ENCODE assay signal across 16 cellular contexts in genomic region chr11:124946735-124947141, GRCh38. TPM values are rescaled to one million over a fixed set of nuclear protein-coding genes. Genes with fewer than 3 reads are reported as not detected.
DNase-seq lines count a peak whose midpoint lies in the region; ATAC-seq and TF ChIP-seq lines count a peak whose summit lies in the region.
"Had no signal": no experiment of that assay in that cellular context is flagged by ENCODE, and none has a peak within 500 bp of the region (broad histone marks: within the 10 kb centered on the region; RNA-seq: fewer than 3 reads in every experiment).

No MANE protein-coding gene starts in this region.

- in situ Hi-C loops in GM23248 (cut with MboI) (no loop called here), transverse colon (cut with MboI; ENCODE audit: low pct_ligation_motif_present in 1 of 4, low pct_unique_long_range_greater_than_20kb in 1 of 4, low sequenced_read_pairs in 3 of 4) (no loop called here)

- H3K9me3 ChIP-seq in GM23248 (ENCODE audit: low read depth) (no peaks in the 10 kb centered on the region), BE2C (no peaks in the 10 kb centered on the region), transverse colon (no peaks in the 10 kb centered on the region)
- H3K9me3 ChIP-seq: SJCRH30 had no signal

- H3K9ac ChIP-seq in GM23248: no peak overlapping the region

- peak overlapping the region; percentile 42; the same call in 1 of the 2 replicates for H2AFZ ChIP-seq in GM23248

- TF ChIP-seq CTCF in fibroblast of villous mesenchyme (IDR thresholded peaks at IDR 0.05; ENCODE audit: insufficient read depth, low read depth, low read length) (no peak), BE2C (IDR thresholded peaks at IDR 0.05; ENCODE audit: low read depth, low read length) (no peak), transverse colon (IDR thresholded peaks at IDR 0.05) (no peak)

- H3K27ac ChIP-seq in GM23248 (peak overlapping the region; percentile 7; the same call in 1 of the 2 replicates), transverse colon (no peak overlapping the region)
- H3K27ac ChIP-seq: SJCRH30 had no signal

- intact Hi-C loops in transverse colon (cut with DNase I; ENCODE audit: low total_unique reads): no loop called here

- H3K9me2 ChIP-seq in GM23248 (ENCODE audit: insufficient read depth): no peaks in the 10 kb centered on the region

- H3K4me3 ChIP-seq in GM23248 (no peak overlapping the region), fibroblast of villous mesenchyme (ENCODE audit: low read depth, low read length) (no peak overlapping the region), BE2C (ENCODE audit: low read depth, low read length) (no peak overlapping the region), transverse colon (no peak overlapping the region)
- H3K4me3 ChIP-seq: SJCRH30 had no signal

- H3K4me1 Mint-ChIP-seq in stimulated activated naive B cell treated with anti-CD40 and anti-IgM and Interleukin-4, amounts not matched to agents 10 μg/mL and 1 μg/mL and 100 μg/mL, for 72 hours: no peaks in the 10 kb centered on the region

- H3K4me2 ChIP-seq in GM23248 (ENCODE audit: unreplicated experiment): no peak overlapping the region

- peaks cover 9 to 12% of the 10 kb centered on the region in 2 donors for H3K9me3 Mint-ChIP-seq in stimulated activated naive B cell treated with anti-CD40 and anti-IgM and Interleukin-4, amounts not matched to agents 10 μg/mL and 1 μg/mL and 100 μg/mL, for 72 hours

- WGBS in GM23248 (ENCODE audit: low coverage in 1 of 2, low lambda C conversion rate in 2 of 2, missing lambda C conversion rate in 2 of 2), 2 experiments: 38 to 42% methylated on average over 2 of the region's 2 CpGs
- WGBS in transverse colon (ENCODE audit: low coverage in 1 of 2), 2 donors: 46% methylated on average over 2 of the region's 2 CpGs; no CpG with 5 or more reads in 1 of the 2 donors

- H3K27me3 ChIP-seq in GM23248 (replicated peaks; ENCODE audit: insufficient read depth): no peaks in the 10 kb centered on the region
- H3K27me3 ChIP-seq in BE2C: peaks cover 22% of the 10 kb centered on the region
- H3K27me3 ChIP-seq in transverse colon: peaks cover 15% of the 10 kb centered on the region
- H3K27me3 ChIP-seq: SJCRH30 had no signal

- no peak for TF ChIP-seq EP300 in transverse colon (IDR thresholded peaks at IDR 0.05; ENCODE audit: low read depth)

- no peaks in the 10 kb centered on the region for H3K36me3 ChIP-seq in GM23248 (ENCODE audit: low read depth)
- H3K36me3 ChIP-seq in BE2C: no peaks in the 10 kb centered on the region
- H3K36me3 ChIP-seq in transverse colon: no peaks in the 10 kb centered on the region
- H3K36me3 ChIP-seq: SJCRH30 had no signal

- no peaks in the 10 kb centered on the region for H4K20me1 ChIP-seq in GM23248 (ENCODE audit: insufficient read depth)

- no peak for TF ChIP-seq POLR2A in transverse colon (IDR thresholded peaks at IDR 0.05)

- no peak overlapping the region for H3K27ac Mint-ChIP-seq in stimulated activated naive B cell treated with anti-CD40 and anti-IgM and Interleukin-4, amounts not matched to agents 10 μg/mL and 1 μg/mL and 100 μg/mL, for 72 hours
- H3K27ac Mint-ChIP-seq: activated naive CD4-positive, alpha-beta T cell treated with anti-CD3 and anti-CD28 coated beads, Interleukin-2, amount 50 U/mL, for 72 hours; natural killer cell treated with Interleukin-12 subunit alpha and Interleukin-12 subunit beta and Interleukin-15 and Interleukin-18, amount 100 ng/mL, for 72 hours had no signal

- ATAC-seq in stimulated activated naive B cell treated with anti-CD40 and anti-IgM and Interleukin-4, amounts not matched to agents 10 μg/mL and 1 μg/mL and 100 μg/mL, for 72 hours (replicated peaks): no peak
- ATAC-seq: activated naive CD4-positive, alpha-beta T cell treated with anti-CD3 and anti-CD28 coated beads, Interleukin-2, amount 50 U/mL, for 72 hours; natural killer cell treated with Interleukin-12 subunit alpha and Interleukin-12 subunit beta and Interleukin-15 and Interleukin-18, amount 100 ng/mL, for 72 hours had no signal

- H3F3A ChIP-seq in GM23248 (ENCODE audit: insufficient read depth): peaks cover 8% of the 10 kb centered on the region

- peaks cover 30% of the 10 kb centered on the region in 2 donors for H3K27me3 Mint-ChIP-seq in stimulated activated naive B cell treated with anti-CD40 and anti-IgM and Interleukin-4, amounts not matched to agents 10 μg/mL and 1 μg/mL and 100 μg/mL, for 72 hours
- H3K27me3 Mint-ChIP-seq: natural killer cell treated with Interleukin-12 subunit alpha and Interleukin-12 subunit beta and Interleukin-15 and Interleukin-18, amount 100 ng/mL, for 72 hours had no signal

- H3K36me3 Mint-ChIP-seq in stimulated activated naive B cell treated with anti-CD40 and anti-IgM and Interleukin-4, amounts not matched to agents 10 μg/mL and 1 μg/mL and 100 μg/mL, for 72 hours: peaks cover 0 to 7% of the 10 kb centered on the region in 2 donors

- H3K4me1 ChIP-seq in GM23248 (ENCODE audit: insufficient read depth) (peaks cover 9% of the 10 kb centered on the region; the same call in 1 of the 2 replicates), BE2C (no peaks in the 10 kb centered on the region), transverse colon (no peaks in the 10 kb centered on the region)
- H3K4me1 ChIP-seq: SJCRH30 had no signal

- no peaks in the 10 kb centered on the region for H3K79me2 ChIP-seq in GM23248 (ENCODE audit: insufficient read depth)

- DNase-seq in GM23248 (peak; percentile 45), astrocyte of the hippocampus (ENCODE audit: low read depth, low spot score) (peak; percentile 39), fibroblast of villous mesenchyme (ENCODE audit: low read depth) (peak; percentile 11), occipital lobe (lab: John Stamatoyannopoulos, UW) (peak; percentile 44), NCI-H1930 (lab: John Stamatoyannopoulos, UW) (no peak), BE2C (no peak), transverse colon (no peak)
- DNase-seq in stimulated activated naive B cell treated with anti-CD40 and anti-IgM and Interleukin-4, amounts not matched to agents 10 μg/mL and 1 μg/mL and 100 μg/mL, for 72 hours: no peak
- DNase-seq: activated CD4-positive, alpha-beta T cell treated with anti-CD3 and anti-CD28 coated beads for 4 hours; KBM-7; NCI-H446; SJCRH30 had no signal

- H3K4me3 Mint-ChIP-seq in stimulated activated naive B cell treated with anti-CD40 and anti-IgM and Interleukin-4, amounts not matched to agents 10 μg/mL and 1 μg/mL and 100 μg/mL, for 72 hours: no peak overlapping the region
- H3K4me3 Mint-ChIP-seq: natural killer cell treated with Interleukin-12 subunit alpha and Interleukin-12 subunit beta and Interleukin-15 and Interleukin-18, amount 100 ng/mL, for 72 hours had no signal

RNA-seq across cellular contexts. Expression of gene CCDC15, which starts 7.3 kb away (rescaled TPM):
- 0.97 and 1.3 TPM in 2 replicates for total RNA-seq in GM23248 (2014; rRNA removed; shearing (Covaris generic))
- polyA plus RNA-seq in GM23248 (2016; fragmentation: Nextera tagmentation; extraction: Ambion mirVana): 1.6 and 1.8 TPM in 2 replicates
- total RNA-seq in fibroblast of villous mesenchyme: 2.6 and 3.5 TPM in 2 replicates
- total RNA-seq in occipital lobe: 2.5 TPM
- polyA plus RNA-seq in BE2C (2012; ENCODE audit: insufficient read depth, insufficient read length, low read depth): 1.1 TPM
- under 1 TPM in 3 of 4 donors, not detected in 1; 0.64 to 0.82 (median 0.75) TPM for total RNA-seq in transverse colon

RNA-seq across cellular contexts. Expression of gene HEPACAM, which starts 10.9 kb away (rescaled TPM):
- not detected in 2 replicates for total RNA-seq in GM23248 (2014; rRNA removed; shearing (Covaris generic))
- not detected in 2 replicates for polyA plus RNA-seq in GM23248 (2016; fragmentation: Nextera tagmentation; extraction: Ambion mirVana)
- total RNA-seq in fibroblast of villous mesenchyme (under 0.01 and 0.86 TPM in 2 replicates), occipital lobe (12.6 TPM), transverse colon (under 1 TPM in 2 of 4 donors, not detected in 2; 0.14 to 0.37 TPM)
- not detected for polyA plus RNA-seq in BE2C (2012; ENCODE audit: insufficient read depth, insufficient read length, low read depth)
- total RNA-seq: activated naive CD4-positive, alpha-beta T cell treated with anti-CD3 and anti-CD28 coated beads, Interleukin-2, amount 50 U/mL, for 72 hours; natural killer cell treated with Interleukin-12 subunit alpha and Interleukin-12 subunit beta and Interleukin-15 and Interleukin-18, amount 100 ng/mL, for 72 hours; SJCRH30 had no signal

RNA-seq across cellular contexts. Expression of gene HEPN1, which starts 27.7 kb away (rescaled TPM):
- total RNA-seq in GM23248 (2014; rRNA removed; shearing (Covaris generic)): not detected in 2 replicates
- not detected in 2 replicates for polyA plus RNA-seq in GM23248 (2016; fragmentation: Nextera tagmentation; extraction: Ambion mirVana)
- total RNA-seq in fibroblast of villous mesenchyme: not detected in 2 replicates
- not detected for total RNA-seq in occipital lobe
- polyA plus RNA-seq in BE2C (2012; ENCODE audit: insufficient read depth, insufficient read length, low read depth): not detected
- total RNA-seq in transverse colon: not detected
- total RNA-seq: activated naive CD4-positive, alpha-beta T cell treated with anti-CD3 and anti-CD28 coated beads, Interleukin-2, amount 50 U/mL, for 72 hours; cerebellum; liver; natural killer cell treated with Interleukin-12 subunit alpha and Interleukin-12 subunit beta and Interleukin-15 and Interleukin-18, amount 100 ng/mL, for 72 hours; SJCRH30 had no signal

RNA-seq across cellular contexts. Expression of gene ROBO4, which starts 49.1 kb away (rescaled TPM):
- total RNA-seq in GM23248 (2014; rRNA removed; shearing (Covaris generic)): 0.51 and 1.3 TPM in 2 replicates
- 0.53 and 1.1 TPM in 2 replicates for polyA plus RNA-seq in GM23248 (2016; fragmentation: Nextera tagmentation; extraction: Ambion mirVana)
- under 0.01 and 0.86 TPM in 2 replicates for total RNA-seq in fibroblast of villous mesenchyme
- 3.6 TPM for total RNA-seq in occipital lobe
- not detected for polyA plus RNA-seq in BE2C (2012; ENCODE audit: insufficient read depth, insufficient read length, low read depth)
- 10 to 100 TPM in 1 of 4 donors, 1 to 10 TPM in 3; 4.8 to 31.8 (median 6.4) TPM for total RNA-seq in transverse colon
- total RNA-seq: activated naive CD4-positive, alpha-beta T cell treated with anti-CD3 and anti-CD28 coated beads, Interleukin-2, amount 50 U/mL, for 72 hours; natural killer cell treated with Interleukin-12 subunit alpha and Interleukin-12 subunit beta and Interleukin-15 and Interleukin-18, amount 100 ng/mL, for 72 hours had no signal

Comparison
In these comparisons a context has a peak if more than half of its experiments do, and no peak if none do; other contexts are left out.
1. DNase-seq: peak in GM23248 (single experiment), astrocyte of the hippocampus (single experiment), fibroblast of villous mesenchyme (single experiment) and occipital lobe (single experiment); none in stimulated activated naive B cell treated with anti-CD40 and anti-IgM and Interleukin-4, amounts not matched to agents 10 μg/mL and 1 μg/mL and 100 μg/mL, for 72 hours (single experiment), NCI-H1930 (0 of 2), BE2C (single experiment) and transverse colon (single experiment).